Comparison of ENCODE assay signal across 12 cellular contexts in the genomic region with DNA sequence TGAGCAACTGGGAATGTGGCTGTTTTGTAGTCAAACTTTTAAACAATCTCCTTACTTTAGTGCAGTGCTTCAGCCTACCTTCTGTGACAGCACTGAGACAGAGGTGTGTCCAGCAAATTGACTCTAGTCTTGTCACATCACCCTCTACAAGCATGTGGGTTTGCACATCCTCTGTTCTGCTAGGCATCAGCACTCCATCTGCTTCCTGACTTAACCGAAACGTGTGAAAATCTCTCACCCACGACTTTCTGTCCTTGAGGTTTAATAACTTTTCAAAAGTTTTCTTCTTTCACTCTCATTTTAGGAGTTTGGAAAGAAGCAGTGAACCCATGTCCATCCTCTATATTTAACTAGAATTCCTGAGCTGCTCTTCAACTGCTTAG. TPM values are rescaled to one million over a fixed set of nuclear protein-coding genes. Genes with fewer than 3 reads are reported as not detected.
A peak's percentile ranks its signal among the peaks of the same experiment; 100 is the strongest.
DNase-seq lines count a peak whose midpoint lies in the region; ATAC-seq and TF ChIP-seq lines count a peak whose summit lies in the region.
"Had no signal": no experiment of that assay in that cellular context is flagged by ENCODE, and none has a peak within 500 bp of the region (broad histone marks: within the 10 kb centered on the region; RNA-seq: fewer than 3 reads in every experiment).

No MANE protein-coding gene starts in this region.

- TF ChIP-seq CTCF in glutamatergic neuron (IDR thresholded peaks at IDR 0.05; ENCODE audit: partially characterized antibody, unreplicated experiment) (no peak), type B pancreatic cell (conservative IDR thresholded peaks at IDR 0.05) (no peak)

- H3K9me3 Mint-ChIP-seq in glutamatergic neuron (ENCODE audit: unreplicated experiment) (no peaks in the 10 kb centered on the region), type B pancreatic cell (peaks cover 7% of the 10 kb centered on the region)

- H3K36me3 Mint-ChIP-seq in glutamatergic neuron (ENCODE audit: unreplicated experiment) (peaks cover 5% of the 10 kb centered on the region), type B pancreatic cell (peaks cover 48% of the 10 kb centered on the region)

- H3K4me1 Mint-ChIP-seq in glutamatergic neuron (ENCODE audit: low read depth, unreplicated experiment) (no peaks in the 10 kb centered on the region), type B pancreatic cell (ENCODE audit: unreplicated experiment) (no peaks in the 10 kb centered on the region)

- DNase-seq in glutamatergic neuron (no peak), NOMO-1 (lab: John Stamatoyannopoulos, UW; ENCODE audit: unreplicated experiment in 2 of 2) (no peak), type B pancreatic cell (ENCODE audit: extremely low spot score, unreplicated experiment) (no peak), glomerular visceral epithelial cell (ENCODE audit: extremely low spot score) (no peak), hepatic stellate cell (ENCODE audit: low spot score) (no peak)
- DNase-seq: body of pancreas, foreskin melanocyte, upper lobe of right lung had no signal

- peak overlapping the region; percentile 53 for H3K27ac Mint-ChIP-seq in glutamatergic neuron (ENCODE audit: unreplicated experiment)
- H3K27ac Mint-ChIP-seq in type B pancreatic cell = no peak overlapping the region

- H3K27me3 Mint-ChIP-seq in glutamatergic neuron (ENCODE audit: unreplicated experiment) = no peaks in the 10 kb centered on the region
- no peaks in the 10 kb centered on the region for H3K27me3 Mint-ChIP-seq in type B pancreatic cell

- H3K4me3 Mint-ChIP-seq in glutamatergic neuron (ENCODE audit: unreplicated experiment) (no peak overlapping the region), type B pancreatic cell (no peak overlapping the region)

- ATAC-seq in GM18861 (IDR thresholded peaks at IDR 0.05; ENCODE audit: unreplicated experiment) (peak; percentile 94), GM21515 (IDR thresholded peaks at IDR 0.05; ENCODE audit: unreplicated experiment) (peak; percentile 97), HG03139 (IDR thresholded peaks at IDR 0.05; ENCODE audit: unreplicated experiment) (peak; percentile 97)
- ATAC-seq: body of pancreas, Panc1, upper lobe of right lung had no signal

RNA-seq across cellular contexts. Expression of gene TTR, which starts 42.6 kb away (rescaled TPM):
- total RNA-seq in glutamatergic neuron (ENCODE audit: unreplicated experiment) (not detected), type B pancreatic cell (ENCODE audit: low replicate concordance) (2,711 and 3,458 TPM in 2 replicates)
- total RNA-seq: upper lobe of right lung had no signal

RNA-seq across cellular contexts. Expression of gene B4GALT6, which starts 50.1 kb away (rescaled TPM):
- total RNA-seq in glutamatergic neuron (ENCODE audit: unreplicated experiment) (16.5 TPM), type B pancreatic cell (ENCODE audit: low replicate concordance) (35.9 and 47.5 TPM in 2 replicates)

Comparison
In these comparisons a context has a peak if more than half of its experiments do, and no peak if none do; other contexts are left out.
1. RNA of gene TTR, which starts 42.6 kb away (total RNA-seq): 2,711 to 3,458 TPM in type B pancreatic cell; not detected in glutamatergic neuron (single experiment); every median in the first group is over 1,000 times any median in the second.
2. Peak in every context shown above with its lines, with median percentiles within 50 percentile points of each other: ATAC-seq.